Comparison of ENCODE assay signal across 14 cellular contexts in genomic region chr9:93463638-93464248, GRCh38. TPM values are rescaled to one million over a fixed set of nuclear protein-coding genes. Genes with fewer than 3 reads are reported as not detected.
A peak's percentile ranks its signal among the peaks of the same experiment; 100 is the strongest.
DNase-seq lines count a peak whose midpoint lies in the region; ATAC-seq, FAIRE-seq and TF ChIP-seq lines count a peak whose summit lies in the region.
"Had no signal": no experiment of that assay in that cellular context is flagged by ENCODE, and none has a peak within 500 bp of the region (broad histone marks: within the 10 kb centered on the region; RNA-seq: fewer than 3 reads in every experiment).

No MANE protein-coding gene starts in this region.

- ATAC-seq in activated CD4-positive, CD25-positive, alpha-beta regulatory T cell treated with anti-CD3 and anti-CD28 coated beads, Interleukin-2, amount 50 U/mL, for 24 hours: peak; percentile 73 to 76
- ATAC-seq in HG03039 (IDR thresholded peaks at IDR 0.05; ENCODE audit: unreplicated experiment) (no peak), HG02763 (IDR thresholded peaks at IDR 0.05; ENCODE audit: unreplicated experiment) (no peak)
- ATAC-seq: left lobe of liver had no signal

- H3K4me1 ChIP-seq in small intestine (ENCODE audit: control insufficient read depth in 2 of 2, insufficient read depth in 1 of 2, low read depth in 1 of 2, low read length in 1 of 2): peaks cover 17 to 39% of the 10 kb centered on the region in 2 donors

- no peaks in the 10 kb centered on the region for H3K27me3 Mint-ChIP-seq in activated naive CD8-positive, alpha-beta T cell
- H3K27me3 Mint-ChIP-seq in osteocyte (ENCODE audit: unreplicated experiment): no peaks in the 10 kb centered on the region

- DNase-seq in activated CD4-positive, CD25-positive, alpha-beta regulatory T cell (lab: John Stamatoyannopoulos, UW): no peak
- DNase-seq in NAMALWA (ENCODE audit: low spot score): peak; percentile 32
- DNase-seq in osteocyte (ENCODE audit: extremely low spot score, unreplicated experiment): no peak
- no peak for DNase-seq in small intestine
- DNase-seq: glutamatergic neuron, HCEC 1CT, NCI-H2081, ovary, uterus had no signal

- peak overlapping the region in 1 of 2 donors; percentile 41 for H3K27ac ChIP-seq in small intestine (ENCODE audit: low read depth in 1 of 2, low read length in 1 of 2)
- H3K27ac ChIP-seq: ovary, uterus had no signal

- peak overlapping the region; percentile 33 for H3K4me3 Mint-ChIP-seq in activated naive CD8-positive, alpha-beta T cell
- H3K4me3 Mint-ChIP-seq in osteocyte (ENCODE audit: unreplicated experiment): no peak overlapping the region

- WGBS in small intestine, 3 donors: 73 to 87% (median 81%) methylated on average over 4 of the region's 4 CpGs

- FAIRE-seq in small intestine (lab: Jason Lieb, UNC): no peak

- peak overlapping the region; percentile 80 for H3K27ac Mint-ChIP-seq in activated naive CD8-positive, alpha-beta T cell
- peak overlapping the region; percentile 49 for H3K27ac Mint-ChIP-seq in osteocyte (ENCODE audit: unreplicated experiment)

- no peak overlapping the region for H3K4me3 ChIP-seq in small intestine (ENCODE audit: low read depth in 1 of 2, low read length in 2 of 2)
- H3K4me3 ChIP-seq: ovary, uterus had no signal

- peaks cover 89% of the 10 kb centered on the region for H3K4me1 Mint-ChIP-seq in activated naive CD8-positive, alpha-beta T cell (ENCODE audit: low read depth)
- peaks cover 76% of the 10 kb centered on the region for H3K4me1 Mint-ChIP-seq in osteocyte (ENCODE audit: unreplicated experiment)

- H3K36me3 ChIP-seq in small intestine (ENCODE audit: control insufficient read depth in 2 of 2, insufficient read depth in 2 of 2, low read length in 2 of 2): no peaks in the 10 kb centered on the region
- H3K36me3 ChIP-seq: ovary, uterus had no signal

- H3K9me3 Mint-ChIP-seq in activated naive CD8-positive, alpha-beta T cell (ENCODE audit: low read depth): no peaks in the 10 kb centered on the region
- no peaks in the 10 kb centered on the region for H3K9me3 Mint-ChIP-seq in osteocyte (ENCODE audit: unreplicated experiment)

- H3K9me3 ChIP-seq in small intestine (ENCODE audit: control insufficient read depth, low read depth): no peaks in the 10 kb centered on the region
- H3K9me3 ChIP-seq: ovary, uterus had no signal

- H3K36me3 Mint-ChIP-seq in activated naive CD8-positive, alpha-beta T cell: peaks cover 5% of the 10 kb centered on the region
- H3K36me3 Mint-ChIP-seq in osteocyte (ENCODE audit: unreplicated experiment): no peaks in the 10 kb centered on the region

- no peaks in the 10 kb centered on the region for H3K27me3 ChIP-seq in small intestine (ENCODE audit: control insufficient read depth in 2 of 2, insufficient read depth in 2 of 2, low read length in 2 of 2)
- H3K27me3 ChIP-seq: ovary, uterus had no signal

- TF ChIP-seq CTCF in osteocyte (IDR thresholded peaks at IDR 0.05): no peak

RNA-seq across cellular contexts. Expression of gene FAM120AOS, which starts 10.4 kb away (rescaled TPM):
- total RNA-seq in osteocyte: 33.9 and 36.4 TPM in 2 replicates
- 10 to 100 TPM; 29.7 to 32.7 (median 31.3) TPM for polyA plus RNA-seq in small intestine

RNA-seq across cellular contexts. Expression of gene FAM120A, which starts 12.3 kb away (rescaled TPM):
- 93.1 and 95.9 TPM in 2 replicates for total RNA-seq in osteocyte
- 10 to 100 TPM; 36.2 to 82.9 (median 48.3) TPM for polyA plus RNA-seq in small intestine

Comparison
In these comparisons a context has a peak if more than half of its experiments do, and no peak if none do; other contexts are left out.
1. ATAC-seq: peak in activated CD4-positive, CD25-positive, alpha-beta regulatory T cell treated with anti-CD3 and anti-CD28 coated beads, Interleukin-2, amount 50 U/mL, for 24 hours (2 of 2); none in HG03039 (single experiment) and HG02763 (single experiment).